ENCODE assay signal across 17 cellular contexts in the genomic region with DNA sequence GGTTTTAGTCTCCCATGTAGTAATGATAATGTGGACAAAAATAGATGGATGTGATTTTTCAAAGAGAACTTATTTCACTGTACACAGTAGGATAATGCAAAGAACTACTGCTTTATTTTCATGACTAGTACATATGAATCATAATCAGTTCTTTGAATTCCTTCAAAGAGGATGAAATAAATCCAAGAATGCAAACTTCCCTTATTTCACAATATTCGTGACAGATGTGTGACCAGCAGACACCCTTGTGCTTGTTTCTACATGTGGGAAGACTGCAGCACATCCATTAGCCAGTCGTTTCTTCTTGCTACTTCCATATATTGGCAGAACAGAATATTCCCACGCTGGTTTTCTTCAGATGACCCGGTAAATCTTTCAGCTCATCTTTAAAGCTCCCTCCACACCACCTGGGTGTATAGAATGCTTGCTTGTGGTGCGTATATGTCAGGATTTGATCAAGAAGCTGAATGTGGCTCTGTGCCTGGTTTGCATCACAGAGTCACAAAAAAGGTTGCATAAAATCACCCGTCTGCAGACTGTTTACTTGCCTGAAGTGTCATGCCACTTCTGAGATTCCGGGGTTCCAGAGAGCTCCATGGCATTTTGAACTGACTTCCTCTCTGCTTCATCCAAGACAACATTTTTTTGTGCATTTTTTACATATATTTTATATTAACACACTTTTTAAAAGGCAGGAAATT. TPM values are rescaled to one million over a fixed set of nuclear protein-coding genes. Genes with fewer than 3 reads are reported as not detected.
DNase-seq lines count a peak whose midpoint lies in the region; ATAC-seq and TF ChIP-seq lines count a peak whose summit lies in the region.
"Had no signal": no experiment of that assay in that cellular context is flagged by ENCODE, and none has a peak within 500 bp of the region (broad histone marks: within the 10 kb centered on the region; RNA-seq: fewer than 3 reads in every experiment).

No MANE protein-coding gene starts in this region.

- DNase-seq in MCF 10A (ENCODE audit: unreplicated experiment) (peak; percentile 89), breast epithelium (ENCODE audit: low spot score in 2 of 2) (no peak), amniotic stem cell (lab: John Stamatoyannopoulos, UW) (peak; percentile 27), fibroblast of villous mesenchyme (ENCODE audit: low read depth) (peak; percentile 81), suprapubic skin (ENCODE audit: low spot score in 2 of 2) (no peak), occipital lobe (lab: John Stamatoyannopoulos, UW) (no peak)
- DNase-seq in activated CD4-positive, alpha-beta T cell treated with anti-CD3 and anti-CD28 coated beads, Interleukin-2, amount 10 ng/mL, durations not matched to agents 7 days and 5 days = no peak
- DNase-seq: activated CD4-positive, alpha-beta T cell treated with anti-CD3 and anti-CD28 coated beads for 4 hours; activated T-cell treated with anti-CD3 and anti-CD28 coated beads, Interleukin-2, amount 50 U/mL, for 4 hours; adrenal gland; DMS79 treated with DMSO at 0.1 percent for 48 hours; effector memory CD4-positive, alpha-beta T cell; pancreas; transverse colon had no signal

- TF ChIP-seq EP300 in suprapubic skin (IDR thresholded peaks at IDR 0.05) = no peak

- H3K27me3 ChIP-seq in breast epithelium = no peaks in the 10 kb centered on the region
- no peaks in the 10 kb centered on the region for H3K27me3 ChIP-seq in suprapubic skin
- H3K27me3 ChIP-seq: adrenal gland, pancreas, transverse colon had no signal

- H3K36me3 ChIP-seq in breast epithelium (no peaks in the 10 kb centered on the region), suprapubic skin (no peaks in the 10 kb centered on the region)
- H3K36me3 ChIP-seq: adrenal gland, pancreas, transverse colon had no signal

- no peak for TF ChIP-seq POLR2A in breast epithelium (IDR thresholded peaks at IDR 0.05)
- TF ChIP-seq POLR2A in suprapubic skin (IDR thresholded peaks at IDR 0.05) = no peak

- POLR2A ChIA-PET in MCF 10A (lab: Yijun Ruan, JAX) = interaction anchor here (0.6 to 1.9 kb wide), 7 partner anchors 9 to 1719 kb away, joined by 3 to 11 read pairs (median 3); no protein-coding TSS in a partner anchor
- POLR2A ChIA-PET in activated CD4-positive, alpha-beta T cell treated with anti-CD3 and anti-CD28 coated beads, Interleukin-2, amount 10 ng/mL, durations not matched to agents 7 days and 5 days (lab: Charles Lee) = no interaction called here

- no peaks in the 10 kb centered on the region for H3K36me3 Mint-ChIP-seq in MCF 10A (ENCODE audit: insufficient read depth, unreplicated experiment)
- no peaks in the 10 kb centered on the region for H3K36me3 Mint-ChIP-seq in activated CD4-positive, alpha-beta T cell treated with anti-CD3 and anti-CD28 coated beads, Interleukin-2, amount 10 ng/mL, durations not matched to agents 7 days and 5 days (ENCODE audit: low read depth)
- H3K36me3 Mint-ChIP-seq: memory B cell had no signal

- CTCF ChIA-PET in MCF 10A (lab: Yijun Ruan, JAX) = interaction anchor here (0.6 to 1.7 kb wide), 5 partner anchors 14 to 944 kb away, joined by 3 to 6 read pairs (median 5); no protein-coding TSS in a partner anchor
- CTCF ChIA-PET in activated CD4-positive, alpha-beta T cell treated with anti-CD3 and anti-CD28 coated beads, Interleukin-2, amount 10 ng/mL, durations not matched to agents 7 days and 5 days (lab: Charles Lee) = no interaction called here

- H3K27me3 Mint-ChIP-seq in MCF 10A (ENCODE audit: insufficient read depth, unreplicated experiment) = no peaks in the 10 kb centered on the region
- H3K27me3 Mint-ChIP-seq in activated CD4-positive, alpha-beta T cell treated with anti-CD3 and anti-CD28 coated beads, Interleukin-2, amount 10 ng/mL, durations not matched to agents 7 days and 5 days = no peaks in the 10 kb centered on the region
- H3K27me3 Mint-ChIP-seq: memory B cell had no signal

- peak overlapping the region; percentile 57 for H3K27ac Mint-ChIP-seq in MCF 10A (ENCODE audit: low read depth, unreplicated experiment)
- no peak overlapping the region for H3K27ac Mint-ChIP-seq in activated CD4-positive, alpha-beta T cell treated with anti-CD3 and anti-CD28 coated beads, Interleukin-2, amount 10 ng/mL, durations not matched to agents 7 days and 5 days
- H3K27ac Mint-ChIP-seq: memory B cell; T-helper 1 cell treated with Interleukin-12 subunit alpha and Interleukin-12 subunit beta and Interleukin-4 antibody, amounts not matched to agents 30 μg/mL and 1 μg/mL, for 36 hours had no signal

- no peak for ATAC-seq in GM19395 (IDR thresholded peaks at IDR 0.05; ENCODE audit: unreplicated experiment)
- ATAC-seq: activated T-cell treated with anti-CD3 and anti-CD28 coated beads, Interleukin-2, amount 50 U/mL, for 4 hours had no signal

- H3K4me3 ChIP-seq in breast epithelium (no peak overlapping the region), fibroblast of villous mesenchyme (ENCODE audit: low read depth, low read length) (no peak overlapping the region), suprapubic skin (no peak overlapping the region)
- H3K4me3 ChIP-seq: adrenal gland, pancreas, transverse colon had no signal

- TF ChIP-seq CTCF in MCF 10A (IDR thresholded peaks at IDR 0.05; ENCODE audit: unreplicated experiment) (no peak), breast epithelium (IDR thresholded peaks at IDR 0.05) (no peak), fibroblast of villous mesenchyme (IDR thresholded peaks at IDR 0.05; ENCODE audit: insufficient read depth, low read depth, low read length) (no peak), suprapubic skin (IDR thresholded peaks at IDR 0.05) (no peak)

- BruUV-seq in MCF 10A (replicated peaks; lab: Mats Ljungman, UMichigan) = no TSS peak

- peak overlapping the region; percentile 63 for H3K4me3 Mint-ChIP-seq in MCF 10A (ENCODE audit: unreplicated experiment)
- no peak overlapping the region for H3K4me3 Mint-ChIP-seq in activated CD4-positive, alpha-beta T cell treated with anti-CD3 and anti-CD28 coated beads, Interleukin-2, amount 10 ng/mL, durations not matched to agents 7 days and 5 days
- H3K4me3 Mint-ChIP-seq: activated T-cell treated with anti-CD3 and anti-CD28 coated beads, Interleukin-2, amount 50 U/mL, for 4 hours; memory B cell; T-helper 1 cell treated with Interleukin-12 subunit alpha and Interleukin-12 subunit beta and Interleukin-4 antibody, amounts not matched to agents 30 μg/mL and 1 μg/mL, for 36 hours had no signal

- peaks cover 13% of the 10 kb centered on the region for H3K4me1 Mint-ChIP-seq in MCF 10A (ENCODE audit: insufficient read depth, unreplicated experiment)
- H3K4me1 Mint-ChIP-seq in activated CD4-positive, alpha-beta T cell treated with anti-CD3 and anti-CD28 coated beads, Interleukin-2, amount 10 ng/mL, durations not matched to agents 7 days and 5 days = no peaks in the 10 kb centered on the region
- H3K4me1 Mint-ChIP-seq: memory B cell had no signal

- H3K27ac ChIP-seq in breast epithelium (no peak overlapping the region), suprapubic skin (peak overlapping the region; percentile 14)
- H3K27ac ChIP-seq: adrenal gland, pancreas, transverse colon had no signal

- 29% methylated on average over 7 of the region's 7 CpGs for WGBS in suprapubic skin

- no peaks in the 10 kb centered on the region for H3K9me3 Mint-ChIP-seq in MCF 10A (ENCODE audit: unreplicated experiment)
- no peaks in the 10 kb centered on the region for H3K9me3 Mint-ChIP-seq in activated CD4-positive, alpha-beta T cell treated with anti-CD3 and anti-CD28 coated beads, Interleukin-2, amount 10 ng/mL, durations not matched to agents 7 days and 5 days
- H3K9me3 Mint-ChIP-seq: T-helper 1 cell treated with Interleukin-12 subunit alpha and Interleukin-12 subunit beta and Interleukin-4 antibody, amounts not matched to agents 30 μg/mL and 1 μg/mL, for 36 hours had no signal

- intact Hi-C loops in MCF 10A (cut with micrococcal nuclease) (no loop called here), breast epithelium (cut with DNase I; ENCODE audit: low total_unique reads) (no loop called here)

- H3K9me3 ChIP-seq in breast epithelium (no peaks in the 10 kb centered on the region), suprapubic skin (no peaks in the 10 kb centered on the region)
- H3K9me3 ChIP-seq: adrenal gland, pancreas, transverse colon had no signal

- no peaks in the 10 kb centered on the region for H3K4me1 ChIP-seq in breast epithelium
- peaks cover 12% of the 10 kb centered on the region for H3K4me1 ChIP-seq in suprapubic skin
- H3K4me1 ChIP-seq: adrenal gland, pancreas, transverse colon had no signal

RNA-seq across cellular contexts. Expression of gene FAT4, which starts 47.7 kb away (rescaled TPM):
- 6.4 and 6.6 TPM in 2 replicates for total RNA-seq in MCF 10A (2022)
- total RNA-seq in breast epithelium = 10 to 100 TPM; 10.7 to 25.1 (median 13.4) TPM
- 35.1 and 44.9 TPM in 2 replicates for total RNA-seq in fibroblast of villous mesenchyme
- 1 to 10 TPM; 2.2 to 5.4 (median 3.7) TPM for total RNA-seq in suprapubic skin
- not detected for total RNA-seq in activated CD4-positive, alpha-beta T cell treated with anti-CD3 and anti-CD28 coated beads, Interleukin-2, amount 10 ng/mL, durations not matched to agents 7 days and 5 days
- total RNA-seq in occipital lobe = 95.3 TPM

Comparison
In these comparisons a context has a peak if more than half of its experiments do, and no peak if none do; other contexts are left out.
1. DNase-seq: peak in MCF 10A (single experiment), amniotic stem cell (single experiment) and fibroblast of villous mesenchyme (single experiment); none in breast epithelium (0 of 2), suprapubic skin (0 of 2), activated CD4-positive, alpha-beta T cell treated with anti-CD3 and anti-CD28 coated beads, Interleukin-2, amount 10 ng/mL, durations not matched to agents 7 days and 5 days (single experiment) and occipital lobe (single experiment).